ENCODE assay signal across 16 cellular contexts in the genomic region with DNA sequence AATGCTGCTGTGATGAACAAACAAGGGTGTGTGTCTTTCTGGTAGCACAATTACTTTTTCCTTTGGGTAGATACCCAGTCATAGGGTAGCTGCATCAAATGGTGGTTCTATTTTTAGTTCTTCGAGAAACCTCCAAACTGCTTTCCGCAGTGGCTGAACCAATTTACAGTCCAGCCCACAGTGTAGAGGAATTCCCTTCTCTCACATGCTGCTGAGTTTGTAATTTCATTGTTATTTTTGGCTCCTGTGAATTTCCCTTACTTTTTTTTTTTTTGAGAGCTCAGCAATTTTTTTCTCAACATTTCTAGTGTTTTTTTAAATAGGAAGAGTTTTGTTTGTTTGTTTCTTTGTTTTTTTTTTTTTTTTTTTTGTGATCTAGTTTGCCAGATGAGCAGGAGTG. TPM values are rescaled to one million over a fixed set of nuclear protein-coding genes. Genes with fewer than 3 reads are reported as not detected.
DNase-seq lines count a peak whose midpoint lies in the region; ATAC-seq, FAIRE-seq and TF ChIP-seq lines count a peak whose summit lies in the region.
"Had no signal": no experiment of that assay in that cellular context is flagged by ENCODE, and none has a peak within 500 bp of the region (broad histone marks: within the 10 kb centered on the region; RNA-seq: fewer than 3 reads in every experiment).

No MANE protein-coding gene starts in this region.

- BruUV-seq in endothelial cell of umbilical vein (replicated peaks; lab: Mats Ljungman, UMichigan): no TSS peak

- H3K36me3 ChIP-seq in endothelial cell of umbilical vein (ENCODE audit: control insufficient read depth in 2 of 2, extremely low read depth in 1 of 2, insufficient read depth in 2 of 2, low read length in 2 of 2): no peaks in the 10 kb centered on the region

- no peaks in the 10 kb centered on the region for H3K4me1 Mint-ChIP-seq in activated T-cell treated with anti-CD3 and anti-CD28 coated beads, Interleukin-2, amount 50 U/mL, for 72 hours (ENCODE audit: low read depth)
- H3K4me1 Mint-ChIP-seq in activated T-helper 17 cell treated with anti-CD3 and anti-CD28 coated beads, Interleukin-2, amount 50 U/mL, for 72 hours: no peaks in the 10 kb centered on the region
- H3K4me1 Mint-ChIP-seq in stimulated activated effector memory CD8-positive, alpha-beta T cell treated with anti-CD3 and anti-CD28 coated beads, Interleukin-12 subunit alpha, Interleukin-12 subunit beta, amount 100 ng/mL, for 72 hours: no peaks in the 10 kb centered on the region

- no peak overlapping the region for H2AFZ ChIP-seq in endothelial cell of umbilical vein (ENCODE audit: low read depth, low read length)

- CTCF ChIA-PET in endothelial cell of umbilical vein (lab: Charles Lee): interaction anchor here (0.7 to 1.2 kb wide), 5 partner anchors 14 to 724 kb away, joined by 3 to 7 read pairs (median 4); no protein-coding TSS in a partner anchor

- no peaks in the 10 kb centered on the region for H3K27me3 Mint-ChIP-seq in activated T-cell treated with anti-CD3 and anti-CD28 coated beads, Interleukin-2, amount 50 U/mL, for 72 hours (ENCODE audit: low read depth)
- H3K27me3 Mint-ChIP-seq in activated T-helper 17 cell treated with anti-CD3 and anti-CD28 coated beads, Interleukin-2, amount 50 U/mL, for 72 hours: no peaks in the 10 kb centered on the region

- intact Hi-C loops in endothelial cell of umbilical vein (cut with micrococcal nuclease): no loop called here

- TF ChIP-seq POLR2A in endothelial cell of umbilical vein (IDR thresholded peaks at IDR 0.05; ENCODE audit: low read depth, low read length): no peak

- no peaks in the 10 kb centered on the region for H3K79me2 ChIP-seq in endothelial cell of umbilical vein (ENCODE audit: control insufficient read depth, insufficient read depth, low read length)

- no peaks in the 10 kb centered on the region for H3K27me3 ChIP-seq in endothelial cell of umbilical vein (ENCODE audit: control insufficient read depth in 2 of 2, insufficient read depth in 2 of 2, low read length in 2 of 2)
- H3K27me3 ChIP-seq: Peyer's patch had no signal

- dilution Hi-C loops in endothelial cell of umbilical vein (cut with MboI; ENCODE audit: extremely low pct_ligation_motif_present, low sequenced_read_pairs): no loop called here

- H3K9me1 ChIP-seq in endothelial cell of umbilical vein (replicated peaks; ENCODE audit: control insufficient read depth, extremely low read depth, insufficient read depth, low read length): no peaks in the 10 kb centered on the region

- H3K4me2 ChIP-seq in endothelial cell of umbilical vein (ENCODE audit: insufficient read depth, low read length): no peak overlapping the region

- H3K36me3 Mint-ChIP-seq in activated T-cell treated with anti-CD3 and anti-CD28 coated beads, Interleukin-2, amount 50 U/mL, for 72 hours (ENCODE audit: insufficient read depth in 2 of 2): peaks cover 6 to 18% of the 10 kb centered on the region in 2 donors
- H3K36me3 Mint-ChIP-seq in activated T-helper 17 cell treated with anti-CD3 and anti-CD28 coated beads, Interleukin-2, amount 50 U/mL, for 72 hours (ENCODE audit: low read depth): peaks cover 77% of the 10 kb centered on the region
- H3K36me3 Mint-ChIP-seq in stimulated activated effector memory CD8-positive, alpha-beta T cell treated with anti-CD3 and anti-CD28 coated beads, Interleukin-12 subunit alpha, Interleukin-12 subunit beta, amount 100 ng/mL, for 72 hours: peaks cover 83% of the 10 kb centered on the region

- DNase-seq in activated T-cell treated with anti-CD3 and anti-CD28 coated beads, Interleukin-2, amount 50 U/mL, for 72 hours: no peak
- DNase-seq in activated T-cell treated with anti-CD3 and anti-CD28 coated beads for 4 hours (no peak), endothelial cell of umbilical vein (ENCODE audit: low read depth, low spot score) (peak; percentile 19), DMS114 treated with DMSO at 0.1 percent for 48 hours (lab: John Stamatoyannopoulos, UW; ENCODE audit: unreplicated experiment) (no peak)
- no peak for DNase-seq in stimulated activated effector memory CD8-positive, alpha-beta T cell treated with anti-CD3 and anti-CD28 coated beads, Interleukin-12 subunit alpha, Interleukin-12 subunit beta, amount 100 ng/mL, for 72 hours (ENCODE audit: low spot score in 2 of 2)
- DNase-seq: 8988T, C1 segment of cervical spinal cord, Karpas-422, NCI-H187 treated with DMSO at 0.1 percent for 48 hours, NCI-H510A, Peyer's patch, SHP77 had no signal

- POLR2A ChIA-PET in endothelial cell of umbilical vein (lab: Charles Lee): no interaction called here

- H3K4me1 ChIP-seq in endothelial cell of umbilical vein (ENCODE audit: control insufficient read depth, extremely low read depth, insufficient read depth, low read length): no peaks in the 10 kb centered on the region
- H3K4me1 ChIP-seq: Peyer's patch had no signal

- ATAC-seq in activated T-cell treated with anti-CD3 and anti-CD28 coated beads, Interleukin-2, amount 50 U/mL, for 72 hours (replicated peaks in 1 of 2): no peak
- peak; percentile 23 for ATAC-seq in activated T-helper 17 cell treated with anti-CD3 and anti-CD28 coated beads, Interleukin-2, amount 50 U/mL, for 72 hours (replicated peaks)
- no peak for ATAC-seq in stimulated activated effector memory CD8-positive, alpha-beta T cell treated with anti-CD3 and anti-CD28 coated beads, Interleukin-12 subunit alpha, Interleukin-12 subunit beta, amount 100 ng/mL, for 72 hours
- ATAC-seq in HG02884 (IDR thresholded peaks at IDR 0.05; ENCODE audit: unreplicated experiment): no peak
- no peak for ATAC-seq in GM19351 (IDR thresholded peaks at IDR 0.05; ENCODE audit: unreplicated experiment)

- peak overlapping the region; percentile 75 for H3K27ac Mint-ChIP-seq in activated T-cell treated with anti-CD3 and anti-CD28 coated beads, Interleukin-2, amount 50 U/mL, for 72 hours
- H3K27ac Mint-ChIP-seq in activated T-helper 17 cell treated with anti-CD3 and anti-CD28 coated beads, Interleukin-2, amount 50 U/mL, for 72 hours: no peak overlapping the region
- peak overlapping the region; percentile 32 for H3K27ac Mint-ChIP-seq in stimulated activated effector memory CD8-positive, alpha-beta T cell treated with anti-CD3 and anti-CD28 coated beads, Interleukin-12 subunit alpha, Interleukin-12 subunit beta, amount 100 ng/mL, for 72 hours

- no peaks in the 10 kb centered on the region for H3K9me3 ChIP-seq in endothelial cell of umbilical vein (replicated peaks; ENCODE audit: control insufficient read depth, insufficient read depth, low read length)
- H3K9me3 ChIP-seq: Peyer's patch had no signal

- H3K27ac ChIP-seq in endothelial cell of umbilical vein (ENCODE audit: insufficient read depth, low read depth, low read length): no peak overlapping the region
- H3K27ac ChIP-seq: HL-60, Peyer's patch had no signal

- no peak for FAIRE-seq in endothelial cell of umbilical vein (lab: Jason Lieb, UNC)

- H3K4me3 ChIP-seq in endothelial cell of umbilical vein (replicated peaks in 1 of 3; ENCODE audit: insufficient read depth in 1 of 3, low read depth in 1 of 3, low read length in 3 of 3): no peak overlapping the region
- H3K4me3 ChIP-seq: Peyer's patch had no signal

- no peaks in the 10 kb centered on the region for H3K9me3 Mint-ChIP-seq in activated T-cell treated with anti-CD3 and anti-CD28 coated beads, Interleukin-2, amount 50 U/mL, for 72 hours
- H3K9me3 Mint-ChIP-seq in activated T-helper 17 cell treated with anti-CD3 and anti-CD28 coated beads, Interleukin-2, amount 50 U/mL, for 72 hours: no peaks in the 10 kb centered on the region
- H3K9me3 Mint-ChIP-seq in stimulated activated effector memory CD8-positive, alpha-beta T cell treated with anti-CD3 and anti-CD28 coated beads, Interleukin-12 subunit alpha, Interleukin-12 subunit beta, amount 100 ng/mL, for 72 hours: no peaks in the 10 kb centered on the region

- H3K9ac ChIP-seq in endothelial cell of umbilical vein (replicated peaks; ENCODE audit: extremely low read depth, insufficient read depth, low read length): no peak overlapping the region

- no peak for TF ChIP-seq CTCF in endothelial cell of umbilical vein (IDR thresholded peaks at IDR 0.05; ENCODE audit: extremely low read depth in 1 of 2, insufficient read depth in 1 of 2, low read depth in 1 of 2, low read length in 2 of 2)

- H3K4me3 Mint-ChIP-seq in activated T-cell treated with anti-CD3 and anti-CD28 coated beads, Interleukin-2, amount 50 U/mL, for 72 hours: no peak overlapping the region
- no peak overlapping the region for H3K4me3 Mint-ChIP-seq in activated T-helper 17 cell treated with anti-CD3 and anti-CD28 coated beads, Interleukin-2, amount 50 U/mL, for 72 hours
- no peak overlapping the region for H3K4me3 Mint-ChIP-seq in stimulated activated effector memory CD8-positive, alpha-beta T cell treated with anti-CD3 and anti-CD28 coated beads, Interleukin-12 subunit alpha, Interleukin-12 subunit beta, amount 100 ng/mL, for 72 hours

- no peaks in the 10 kb centered on the region for H4K20me1 ChIP-seq in endothelial cell of umbilical vein (replicated peaks; ENCODE audit: control insufficient read depth, extremely low read depth, insufficient read depth, low read length)

TF ChIP-seq in endothelial cell of umbilical vein, 7 proteins besides CTCF, POLR2A, EP300 and RAD21 (continues in another document):
- TF ChIP-seq, protein P1, sequence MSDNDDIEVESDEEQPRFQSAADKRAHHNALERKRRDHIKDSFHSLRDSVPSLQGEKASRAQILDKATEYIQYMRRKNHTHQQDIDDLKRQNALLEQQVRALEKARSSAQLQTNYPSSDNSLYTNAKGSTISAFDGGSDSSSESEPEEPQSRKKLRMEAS (IDR thresholded peaks at IDR 0.05; ENCODE audit: insufficient read depth, insufficient read length): no peak
- no peak for TF ChIP-seq JUN (IDR thresholded peaks at IDR 0.05; ENCODE audit: borderline replicate concordance, insufficient read depth, insufficient read length, low read depth)
- no peak for TF ChIP-seq EZH2 (IDR thresholded peaks at IDR 0.05; ENCODE audit: borderline replicate concordance, low read depth, low read length, severe bottlenecking)
- TF ChIP-seq GATA2 (IDR thresholded peaks at IDR 0.05; ENCODE audit: insufficient read depth, insufficient read length, low read depth, low read length): no peak
- TF ChIP-seq MYC (IDR thresholded peaks at IDR 0.05; ENCODE audit: low read depth, low read length): no peak

RNA-seq across cellular contexts. Expression of a gene that starts 37.5 kb away (rescaled TPM):
- 10 to 100 TPM; 14.3 to 15.8 TPM for total RNA-seq in activated T-cell treated with anti-CD3 and anti-CD28 coated beads, Interleukin-2, amount 50 U/mL, for 72 hours
- total RNA-seq in activated T-helper 17 cell treated with anti-CD3 and anti-CD28 coated beads, Interleukin-2, amount 50 U/mL, for 72 hours: 10 to 100 TPM in 1 of 2 donors, 1 to 10 TPM in 1; 6.9 to 10.6 TPM
- total RNA-seq in endothelial cell of umbilical vein: not detected in 2 replicates
- not detected in 2 replicates for polyA plus RNA-seq in endothelial cell of umbilical vein
- not detected in 2 replicates for polyA plus RNA-seq in endothelial cell of umbilical vein (2011; cell fraction: cytosol; rRNA removed)
- polyA plus RNA-seq in endothelial cell of umbilical vein (2011; cell fraction: nucleus; rRNA removed): not detected in 2 replicates
- not detected in 2 replicates for polyA plus RNA-seq in endothelial cell of umbilical vein (2012)
- not detected in 2 replicates for polyA minus RNA-seq in endothelial cell of umbilical vein
- not detected for polyA minus RNA-seq in endothelial cell of umbilical vein (2011; cell fraction: cytosol; rRNA and poly(A)+ RNA removed)
- not detected in 2 replicates for polyA minus RNA-seq in endothelial cell of umbilical vein (2011; cell fraction: nucleus; rRNA and poly(A)+ RNA removed)
